Comparison of ENCODE assay signal across 1 cellular context in genomic region chr16:23026777-23027362, GRCh38.
TF ChIP-seq lines count a peak whose summit lies in the region.

No MANE protein-coding gene starts in this region.

TF ChIP-seq in HepG2, 621 proteins besides CTCF, POLR2A, EP300 and RAD21 (continued from another document and continues in another):
- TF ChIP-seq PRDM15 (CRISPR knock-in tag; IDR thresholded peaks at IDR 0.05) (no peak), UBTF (CRISPR knock-in tag; IDR thresholded peaks at IDR 0.05) (no peak), SP1 (IDR thresholded peaks at IDR 0.05) (no peak), SP1 (CRISPR knock-in tag; IDR thresholded peaks at IDR 0.05) (0 out of 2 replicates have a peak, but pooled peaks have one; percentile 22), HOXD1 (CRISPR knock-in tag; IDR thresholded peaks at IDR 0.05) (0 out of 2 replicates have a peak, but pooled peaks have one; percentile 48), HOXA5 (CRISPR knock-in tag; IDR thresholded peaks at IDR 0.05) (peak; percentile 81; the same call in 1 of the 2 replicates), PAXIP1 (CRISPR knock-in tag; conservative IDR thresholded peaks at IDR 0.05) (no peak), ZNF136 (CRISPR knock-in tag; IDR thresholded peaks at IDR 0.05; ENCODE audit: low read depth) (no peak), SMAD9 (CRISPR knock-in tag; IDR thresholded peaks at IDR 0.05) (no peak), YEATS4 (CRISPR knock-in tag; IDR thresholded peaks at IDR 0.05; ENCODE audit: borderline replicate concordance) (no peak), MXD1 (CRISPR knock-in tag; IDR thresholded peaks at IDR 0.05) (no peak), FOXJ3 (CRISPR knock-in tag; IDR thresholded peaks at IDR 0.05; ENCODE audit: borderline replicate concordance) (no peak), ZNF720 (CRISPR knock-in tag; IDR thresholded peaks at IDR 0.05) (0 out of 2 replicates have a peak, but pooled peaks have one; percentile 71), THRA (CRISPR knock-in tag; IDR thresholded peaks at IDR 0.05; ENCODE audit: borderline replicate concordance) (peak; percentile 78; the same call in 1 of the 2 replicates), ETV5 (CRISPR knock-in tag; IDR thresholded peaks at IDR 0.05; ENCODE audit: borderline replicate concordance) (0 out of 2 replicates have a peak, but pooled peaks have one; percentile 32), PLSCR1 (CRISPR knock-in tag; IDR thresholded peaks at IDR 0.05; ENCODE audit: borderline replicate concordance) (no peak), U2AF2 (IDR thresholded peaks at IDR 0.05; ENCODE audit: low read depth, low read length) (no peak), SMAD3 (CRISPR knock-in tag; IDR thresholded peaks at IDR 0.05) (peak; percentile 84; the same call in 1 of the 2 replicates), ZNF34 (CRISPR knock-in tag; IDR thresholded peaks at IDR 0.05; ENCODE audit: borderline replicate concordance) (no peak), SRSF4 (IDR thresholded peaks at IDR 0.05; ENCODE audit: low read depth, low read length, poor library complexity, severe bottlenecking) (no peak), RERE (CRISPR knock-in tag; IDR thresholded peaks at IDR 0.05; ENCODE audit: low read depth) (no peak), ZNF281 (CRISPR knock-in tag; IDR thresholded peaks at IDR 0.05; ENCODE audit: borderline replicate concordance) (peak; percentile 71; the same call in 1 of the 2 replicates), CAMTA2 (CRISPR knock-in tag; IDR thresholded peaks at IDR 0.05; ENCODE audit: borderline replicate concordance) (no peak), MYC (CRISPR knock-in tag; IDR thresholded peaks at IDR 0.05; ENCODE audit: borderline replicate concordance) (no peak), TP53 (CRISPR knock-in tag; conservative IDR thresholded peaks at IDR 0.05) (no peak), ZNF615 (CRISPR knock-in tag; IDR thresholded peaks at IDR 0.05; ENCODE audit: borderline replicate concordance) (no peak), ZNF768 (CRISPR knock-in tag; IDR thresholded peaks at IDR 0.05) (no peak), RBFOX2 (IDR thresholded peaks at IDR 0.05; ENCODE audit: low read depth, low read length) (no peak), THAP9 (CRISPR knock-in tag; IDR thresholded peaks at IDR 0.05; ENCODE audit: borderline replicate concordance) (no peak), MAFG (CRISPR knock-in tag; IDR thresholded peaks at IDR 0.05) (no peak), ZNF3 (CRISPR knock-in tag; IDR thresholded peaks at IDR 0.05) (no peak), ZFYVE20 (CRISPR knock-in tag; IDR thresholded peaks at IDR 0.05; ENCODE audit: borderline replicate concordance, low read depth) (no peak)
